ENCODE assay signal across 15 cellular contexts in genomic region chr12:124613151-124613585, GRCh38. TPM values are rescaled to one million over a fixed set of nuclear protein-coding genes. Genes with fewer than 3 reads are reported as not detected.
A peak's percentile ranks its signal among the peaks of the same experiment; 100 is the strongest.
DNase-seq lines count a peak whose midpoint lies in the region; ATAC-seq and TF ChIP-seq lines count a peak whose summit lies in the region.
"Had no signal": no experiment of that assay in that cellular context is flagged by ENCODE, and none has a peak within 500 bp of the region (broad histone marks: within the 10 kb centered on the region; RNA-seq: fewer than 3 reads in every experiment).

No MANE protein-coding gene starts in this region.

- no peak overlapping the region for H3K9ac ChIP-seq in colonic mucosa (ENCODE audit: low read depth in 2 of 2, low read length in 2 of 2)

- DNase-seq in DMS53 treated with DMSO at 0.1 percent for 48 hours (lab: John Stamatoyannopoulos, UW; ENCODE audit: unreplicated experiment): peak; percentile 20
- peak; percentile 37 for DNase-seq in NCI-H2107 treated with DMSO at 0.1 percent for 48 hours (lab: John Stamatoyannopoulos, UW; ENCODE audit: unreplicated experiment)
- peak; percentile 76 for DNase-seq in colonic mucosa
- peak; percentile 34 for DNase-seq in mucosa of gallbladder (ENCODE audit: low spot score)
- no peak for DNase-seq in superior temporal gyrus (ENCODE audit: extremely low spot score)
- no peak for DNase-seq in upper lobe of right lung
- DNase-seq in right atrium auricular region (ENCODE audit: low spot score): no peak
- DNase-seq: activated CD8-positive, alpha-beta memory T cell treated with anti-CD3 and anti-CD28 coated beads for 24 hours; activated naive CD8-positive, alpha-beta T cell treated with anti-CD3 and anti-CD28 coated beads for 36 hours; stimulated activated CD4-positive, alpha-beta T cell treated with anti-CD3 and anti-CD28 coated beads, Interleukin-12 subunit alpha, Interleukin-12 subunit beta, amount 100 ng/mL, for 4 hours; T1000 had no signal

- no peaks in the 10 kb centered on the region for H3K36me3 ChIP-seq in colonic mucosa
- H3K36me3 ChIP-seq in upper lobe of right lung: no peaks in the 10 kb centered on the region
- H3K36me3 ChIP-seq in right atrium auricular region: no peaks in the 10 kb centered on the region

- peak overlapping the region; percentile 22 for H3K27ac ChIP-seq in colonic mucosa
- no peak overlapping the region for H3K27ac ChIP-seq in upper lobe of right lung
- H3K27ac ChIP-seq in right atrium auricular region: no peak overlapping the region
- H3K27ac ChIP-seq: epithelial cell of prostate had no signal

- intact Hi-C loops in colonic mucosa (cut with DNase I) (no loop called here), upper lobe of right lung (cut with DNase I) (no loop called here)

- no peaks in the 10 kb centered on the region for H3K27me3 ChIP-seq in colonic mucosa
- H3K27me3 ChIP-seq in upper lobe of right lung: no peaks in the 10 kb centered on the region
- no peaks in the 10 kb centered on the region for H3K27me3 ChIP-seq in right atrium auricular region

- H3K4me3 ChIP-seq in colonic mucosa (no peak overlapping the region), upper lobe of right lung (no peak overlapping the region), right atrium auricular region (no peak overlapping the region)

- H3K4me1 ChIP-seq in colonic mucosa: peaks cover 11% of the 10 kb centered on the region
- peaks cover 26% of the 10 kb centered on the region for H3K4me1 ChIP-seq in upper lobe of right lung
- peaks cover 0 to 18% of the 10 kb centered on the region in 2 donors for H3K4me1 ChIP-seq in right atrium auricular region

- TF ChIP-seq POLR2A in GM18505 (IDR thresholded peaks at IDR 0.05; ENCODE audit: borderline replicate concordance, extremely low read depth, insufficient read depth, insufficient read length): no peak

- H3K9me3 ChIP-seq in colonic mucosa (no peaks in the 10 kb centered on the region), upper lobe of right lung (no peaks in the 10 kb centered on the region), right atrium auricular region (no peaks in the 10 kb centered on the region)

- ATAC-seq in GM18505 (IDR thresholded peaks at IDR 0.05; ENCODE audit: unreplicated experiment) (no peak), upper lobe of right lung (no peak)
- ATAC-seq: natural killer cell treated with Interleukin-12 subunit alpha and Interleukin-12 subunit beta and Interleukin-15 and Interleukin-18, amount 100 ng/mL, for 72 hours; Panc1 had no signal

- TF ChIP-seq CTCF in colonic mucosa (IDR thresholded peaks at IDR 0.05) (no peak), upper lobe of right lung (IDR thresholded peaks at IDR 0.05) (no peak), right atrium auricular region (IDR thresholded peaks at IDR 0.05) (no peak)

RNA-seq across cellular contexts. Expression of gene NCOR2, which starts 45.8 kb away (rescaled TPM):
- total RNA-seq in colonic mucosa: 100 to 1,000 TPM; 137 to 148 TPM
- total RNA-seq in mucosa of gallbladder: 210 TPM
- total RNA-seq in upper lobe of right lung: 336 TPM
- 100 to 1,000 TPM in 1 of 2 donors, 10 to 100 TPM in 1; 62.9 to 104 TPM for total RNA-seq in right atrium auricular region

Comparison
In these comparisons a context has a peak if more than half of its experiments do, and no peak if none do; other contexts are left out.
1. DNase-seq: peak in DMS53 treated with DMSO at 0.1 percent for 48 hours (single experiment), NCI-H2107 treated with DMSO at 0.1 percent for 48 hours (single experiment), colonic mucosa (single experiment) and mucosa of gallbladder (single experiment); none in superior temporal gyrus (single experiment), upper lobe of right lung (single experiment) and right atrium auricular region (single experiment).